10 cellular contexts compared by ENCODE assay signal in the genomic region with DNA sequence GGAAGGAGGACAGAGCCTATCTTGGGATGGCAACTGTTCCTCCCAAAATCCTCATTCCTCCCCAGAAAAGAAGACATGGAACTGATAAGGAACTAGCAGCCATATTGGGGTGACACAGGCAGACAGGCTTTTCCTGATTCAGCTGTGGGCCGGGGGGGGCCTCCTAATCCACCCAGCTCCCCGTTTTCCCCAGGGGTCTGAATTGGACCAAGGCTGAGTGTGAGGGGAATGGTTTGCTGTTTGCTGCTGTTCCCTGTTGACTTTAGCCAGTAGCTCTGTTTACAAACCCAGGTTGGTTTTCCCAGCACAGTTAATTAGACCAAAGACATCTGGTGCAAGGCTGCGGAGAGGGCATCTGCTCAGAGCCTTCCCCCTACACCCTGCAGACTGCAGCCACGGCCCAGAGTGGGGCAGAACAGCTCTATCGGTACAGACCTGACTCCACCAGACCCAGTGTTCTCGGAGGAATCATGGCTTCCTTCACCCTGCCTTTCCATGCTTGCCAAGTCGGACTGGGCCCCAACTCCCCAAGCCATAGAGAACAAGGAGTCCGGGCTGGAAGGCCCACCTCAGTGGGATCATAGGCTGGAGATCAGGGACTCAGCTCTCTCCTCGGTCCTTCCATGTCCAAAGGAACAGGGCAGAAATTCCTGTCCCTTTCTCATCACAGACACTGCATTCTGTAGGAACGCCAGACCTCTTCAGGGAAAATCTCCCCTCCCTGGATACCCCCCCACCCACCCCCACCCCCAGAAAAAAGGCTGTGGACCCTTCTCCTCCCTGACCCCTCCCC. TPM values are rescaled to one million over a fixed set of nuclear protein-coding genes. Genes with fewer than 3 reads are reported as not detected.
DNase-seq lines count a peak whose midpoint lies in the region; ATAC-seq, FAIRE-seq and TF ChIP-seq lines count a peak whose summit lies in the region.
"Had no signal": no experiment of that assay in that cellular context is flagged by ENCODE, and none has a peak within 500 bp of the region (broad histone marks: within the 10 kb centered on the region; RNA-seq: fewer than 3 reads in every experiment).

No MANE protein-coding gene starts in this region.

- peak overlapping the region in 1 of 3 donors; percentile 40 for H3K27ac Mint-ChIP-seq in IgD-negative memory B cell
- no peak overlapping the region for H3K27ac Mint-ChIP-seq in activated CD4-positive, alpha-beta memory T cell treated with anti-CD3 and anti-CD28 coated beads, Interleukin-2, amount 10 ng/mL, durations not matched to agents 7 days and 5 days
- H3K27ac Mint-ChIP-seq in activated T-helper 2 cell treated with anti-CD3 and anti-CD28 coated beads, Interferon-gamma antibody, Interleukin-2, Interleukin-4, amounts not matched to agents 10 μg/mL and 5 μg/mL and 100 μg/mL, durations not matched to agents 14 hours and 24 hours and 36 hours, result no peak overlapping the region

- peaks cover 49% of the 10 kb centered on the region for H3K27me3 Mint-ChIP-seq in IgD-negative memory B cell
- peaks cover 62% of the 10 kb centered on the region for H3K27me3 Mint-ChIP-seq in activated CD4-positive, alpha-beta memory T cell treated with anti-CD3 and anti-CD28 coated beads, Interleukin-2, amount 10 ng/mL, durations not matched to agents 7 days and 5 days
- peaks cover 72% of the 10 kb centered on the region for H3K27me3 Mint-ChIP-seq in activated T-helper 2 cell treated with anti-CD3 and anti-CD28 coated beads, Interferon-gamma antibody, Interleukin-2, Interleukin-4, amounts not matched to agents 10 μg/mL and 5 μg/mL and 100 μg/mL, durations not matched to agents 14 hours and 24 hours and 36 hours (ENCODE audit: low read depth)

- CTCF ChIA-PET in AG04450 (lab: Charles Lee), result interaction anchor here (0.8 to 5.9 kb wide), 3 partner anchors 9 to 193 kb away, joined by 3 to 43 read pairs (median 3); no protein-coding TSS in a partner anchor
- CTCF ChIA-PET in activated CD4-positive, alpha-beta memory T cell treated with anti-CD3 and anti-CD28 coated beads, Interleukin-2, amount 10 ng/mL, durations not matched to agents 7 days and 5 days (lab: Charles Lee), result interaction anchor here (0.7 to 1.9 kb wide), 2 partner anchors 176 to 179 kb away, joined by 4 to 5 read pairs; no protein-coding TSS in a partner anchor

- H3K9me3 ChIP-seq in AG04450 (ENCODE audit: control insufficient read depth, insufficient read depth, low read length) (no peaks in the 10 kb centered on the region; the same call in 1 of the 2 replicates), mucosa of descending colon (no peaks in the 10 kb centered on the region)

- H3K4me3 Mint-ChIP-seq in IgD-negative memory B cell, result peak overlapping the region; percentile 25 to 70 (median 52)
- no peak overlapping the region for H3K4me3 Mint-ChIP-seq in activated CD4-positive, alpha-beta memory T cell treated with anti-CD3 and anti-CD28 coated beads, Interleukin-2, amount 10 ng/mL, durations not matched to agents 7 days and 5 days
- H3K4me3 Mint-ChIP-seq in activated T-helper 2 cell treated with anti-CD3 and anti-CD28 coated beads, Interferon-gamma antibody, Interleukin-2, Interleukin-4, amounts not matched to agents 10 μg/mL and 5 μg/mL and 100 μg/mL, durations not matched to agents 14 hours and 24 hours and 36 hours (ENCODE audit: low read depth), result no peak overlapping the region

- TF ChIP-seq CTCF in AG04450 (IDR thresholded peaks at IDR 0.05; ENCODE audit: low read depth, low read length), result no peak
- TF ChIP-seq CTCF in mucosa of descending colon (IDR thresholded peaks at IDR 0.05), result no peak

- peak; percentile 9 for ATAC-seq in mucosa of descending colon

- H3K4me1 Mint-ChIP-seq in IgD-negative memory B cell, result peaks cover 1 to 5% (median 2%) of the 10 kb centered on the region in 3 donors
- H3K4me1 Mint-ChIP-seq in activated CD4-positive, alpha-beta memory T cell treated with anti-CD3 and anti-CD28 coated beads, Interleukin-2, amount 10 ng/mL, durations not matched to agents 7 days and 5 days, result peaks cover 3% of the 10 kb centered on the region
- H3K4me1 Mint-ChIP-seq in activated T-helper 2 cell treated with anti-CD3 and anti-CD28 coated beads, Interferon-gamma antibody, Interleukin-2, Interleukin-4, amounts not matched to agents 10 μg/mL and 5 μg/mL and 100 μg/mL, durations not matched to agents 14 hours and 24 hours and 36 hours (ENCODE audit: low read depth), result no peaks in the 10 kb centered on the region

- POLR2A ChIA-PET in AG04450 (lab: Yijun Ruan, JAX), result interaction anchor here (0.9 to 3.1 kb wide), 5 partner anchors 17 to 176 kb away, joined by 3 to 27 read pairs (median 9); no protein-coding TSS in a partner anchor
- POLR2A ChIA-PET in activated CD4-positive, alpha-beta memory T cell treated with anti-CD3 and anti-CD28 coated beads, Interleukin-2, amount 10 ng/mL, durations not matched to agents 7 days and 5 days (lab: Charles Lee), result no interaction called here

- no peaks in the 10 kb centered on the region for H3K36me3 ChIP-seq in mucosa of descending colon (ENCODE audit: low read depth)

- peak overlapping the region; percentile 67 for H3K4me3 ChIP-seq in AG04450 (ENCODE audit: low read depth, low read length)
- no peak overlapping the region for H3K4me3 ChIP-seq in mucosa of descending colon

- H3K27ac ChIP-seq in AG04450 (ENCODE audit: low read depth, low read length) (no peak overlapping the region), angular gyrus (ENCODE audit: low read depth, low read length) (peak overlapping the region; percentile 11)

- no peaks in the 10 kb centered on the region for H3K9me3 Mint-ChIP-seq in IgD-negative memory B cell
- H3K9me3 Mint-ChIP-seq in activated CD4-positive, alpha-beta memory T cell treated with anti-CD3 and anti-CD28 coated beads, Interleukin-2, amount 10 ng/mL, durations not matched to agents 7 days and 5 days, result no peaks in the 10 kb centered on the region
- H3K9me3 Mint-ChIP-seq in activated T-helper 2 cell treated with anti-CD3 and anti-CD28 coated beads, Interferon-gamma antibody, Interleukin-2, Interleukin-4, amounts not matched to agents 10 μg/mL and 5 μg/mL and 100 μg/mL, durations not matched to agents 14 hours and 24 hours and 36 hours, result no peaks in the 10 kb centered on the region

- no peak for FAIRE-seq in GM12892 (lab: Jason Lieb, UNC)
- FAIRE-seq: bronchial epithelial cell had no signal

- no peak for TF ChIP-seq POLR2A in GM12892 (IDR thresholded peaks at IDR 0.05; ENCODE audit: low read depth, low read length)

- DNase-seq in AG04450 (ENCODE audit: low read depth, low spot score) (no peak), mucosa of descending colon (no peak), GOT3 (lab: John Stamatoyannopoulos, UW) (no peak), GM12892 (ENCODE audit: insufficient read length) (no peak)
- DNase-seq in activated CD4-positive, alpha-beta memory T cell treated with anti-CD3 and anti-CD28 coated beads, Interleukin-2, amount 10 ng/mL, durations not matched to agents 7 days and 5 days, result no peak
- DNase-seq in activated T-helper 2 cell treated with anti-CD3 and anti-CD28 coated beads, Interferon-gamma antibody, Interleukin-2, Interleukin-4, amounts not matched to agents 10 μg/mL and 5 μg/mL and 100 μg/mL, durations not matched to agents 14 hours and 24 hours and 36 hours (ENCODE audit: low spot score), result no peak
- DNase-seq: Karpas-422 had no signal

- no peaks in the 10 kb centered on the region for H3K36me3 Mint-ChIP-seq in IgD-negative memory B cell
- H3K36me3 Mint-ChIP-seq in activated CD4-positive, alpha-beta memory T cell treated with anti-CD3 and anti-CD28 coated beads, Interleukin-2, amount 10 ng/mL, durations not matched to agents 7 days and 5 days (ENCODE audit: low read depth), result no peaks in the 10 kb centered on the region
- H3K36me3 Mint-ChIP-seq in activated T-helper 2 cell treated with anti-CD3 and anti-CD28 coated beads, Interferon-gamma antibody, Interleukin-2, Interleukin-4, amounts not matched to agents 10 μg/mL and 5 μg/mL and 100 μg/mL, durations not matched to agents 14 hours and 24 hours and 36 hours (ENCODE audit: low read depth), result no peaks in the 10 kb centered on the region

- peaks cover 13% of the 10 kb centered on the region for H3K27me3 ChIP-seq in AG04450 (ENCODE audit: control insufficient read depth, insufficient read depth, low read length)

- intact Hi-C loops in mucosa of descending colon (cut with DNase I, micrococcal nuclease), result no loop called here
- intact Hi-C loops in activated T-helper 2 cell treated with anti-CD3 and anti-CD28 coated beads, Interferon-gamma antibody, Interleukin-2, Interleukin-4, amounts not matched to agents 10 μg/mL and 5 μg/mL and 100 μg/mL, durations not matched to agents 14 hours and 24 hours and 36 hours (cut with micrococcal nuclease), result no loop called here

- peaks cover 8% of the 10 kb centered on the region for H3K4me1 ChIP-seq in mucosa of descending colon (ENCODE audit: low read depth)

RNA-seq across cellular contexts. Expression of a gene that starts 1.7 kb away (rescaled TPM):
- polyA plus RNA-seq in AG04450 (2011; rRNA removed), result 87.0 and 107 TPM in 2 replicates
- 180 and 228 TPM in 2 replicates for polyA minus RNA-seq in AG04450 (2011; rRNA and poly(A)+ RNA removed)
- polyA plus RNA-seq in IgD-negative memory B cell, result not detected
- 10 to 100 TPM; 79.3 to 88.8 (median 80.7) TPM for total RNA-seq in mucosa of descending colon
- total RNA-seq in activated CD4-positive, alpha-beta memory T cell treated with anti-CD3 and anti-CD28 coated beads, Interleukin-2, amount 10 ng/mL, durations not matched to agents 7 days and 5 days, result not detected
- 0.11 TPM in 1 of 2 replicates, not detected in the other for total RNA-seq in activated T-helper 2 cell treated with anti-CD3 and anti-CD28 coated beads, Interferon-gamma antibody, Interleukin-2, Interleukin-4, amounts not matched to agents 10 μg/mL and 5 μg/mL and 100 μg/mL, durations not matched to agents 14 hours and 24 hours and 36 hours
- polyA plus RNA-seq in GM12892 (2012; ENCODE audit: missing spikeins), result 1.8 TPM

Comparison
In these comparisons a context has a peak if more than half of its experiments do, and no peak if none do; other contexts are left out.
1. H3K4me3 Mint-ChIP-seq: peak in IgD-negative memory B cell (4 of 4); none in activated CD4-positive, alpha-beta memory T cell treated with anti-CD3 and anti-CD28 coated beads, Interleukin-2, amount 10 ng/mL, durations not matched to agents 7 days and 5 days (single experiment) and activated T-helper 2 cell treated with anti-CD3 and anti-CD28 coated beads, Interferon-gamma antibody, Interleukin-2, Interleukin-4, amounts not matched to agents 10 μg/mL and 5 μg/mL and 100 μg/mL, durations not matched to agents 14 hours and 24 hours and 36 hours (single experiment).
2. RNA of a gene that starts 1.7 kb away (total RNA-seq): 79.3 to 88.8 TPM in mucosa of descending colon; 0.11 TPM in activated T-helper 2 cell treated with anti-CD3 and anti-CD28 coated beads, Interferon-gamma antibody, Interleukin-2, Interleukin-4, amounts not matched to agents 10 μg/mL and 5 μg/mL and 100 μg/mL, durations not matched to agents 14 hours and 24 hours and 36 hours and not detected in activated CD4-positive, alpha-beta memory T cell treated with anti-CD3 and anti-CD28 coated beads, Interleukin-2, amount 10 ng/mL, durations not matched to agents 7 days and 5 days; every median in the first group is over 10 times any median in the second.